Comparison of ENCODE assay signal across 1 cellular context in genomic region chr17:75896360-75897075, GRCh38.
TF ChIP-seq lines count a peak whose summit lies in the region.

A gene with protein sequence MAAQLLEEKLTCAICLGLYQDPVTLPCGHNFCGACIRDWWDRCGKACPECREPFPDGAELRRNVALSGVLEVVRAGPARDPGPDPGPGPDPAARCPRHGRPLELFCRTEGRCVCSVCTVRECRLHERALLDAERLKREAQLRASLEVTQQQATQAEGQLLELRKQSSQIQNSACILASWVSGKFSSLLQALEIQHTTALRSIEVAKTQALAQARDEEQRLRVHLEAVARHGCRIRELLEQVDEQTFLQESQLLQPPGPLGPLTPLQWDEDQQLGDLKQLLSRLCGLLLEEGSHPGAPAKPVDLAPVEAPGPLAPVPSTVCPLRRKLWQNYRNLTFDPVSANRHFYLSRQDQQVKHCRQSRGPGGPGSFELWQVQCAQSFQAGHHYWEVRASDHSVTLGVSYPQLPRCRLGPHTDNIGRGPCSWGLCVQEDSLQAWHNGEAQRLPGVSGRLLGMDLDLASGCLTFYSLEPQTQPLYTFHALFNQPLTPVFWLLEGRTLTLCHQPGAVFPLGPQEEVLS (minus strand): TSS chr17:75896951. CDS start chr17:75896937, 14 bp downstream.

TF ChIP-seq in HepG2, 621 proteins besides CTCF, POLR2A, EP300 and RAD21 (continued from another document and continues in another):
- TF ChIP-seq, protein P1, sequence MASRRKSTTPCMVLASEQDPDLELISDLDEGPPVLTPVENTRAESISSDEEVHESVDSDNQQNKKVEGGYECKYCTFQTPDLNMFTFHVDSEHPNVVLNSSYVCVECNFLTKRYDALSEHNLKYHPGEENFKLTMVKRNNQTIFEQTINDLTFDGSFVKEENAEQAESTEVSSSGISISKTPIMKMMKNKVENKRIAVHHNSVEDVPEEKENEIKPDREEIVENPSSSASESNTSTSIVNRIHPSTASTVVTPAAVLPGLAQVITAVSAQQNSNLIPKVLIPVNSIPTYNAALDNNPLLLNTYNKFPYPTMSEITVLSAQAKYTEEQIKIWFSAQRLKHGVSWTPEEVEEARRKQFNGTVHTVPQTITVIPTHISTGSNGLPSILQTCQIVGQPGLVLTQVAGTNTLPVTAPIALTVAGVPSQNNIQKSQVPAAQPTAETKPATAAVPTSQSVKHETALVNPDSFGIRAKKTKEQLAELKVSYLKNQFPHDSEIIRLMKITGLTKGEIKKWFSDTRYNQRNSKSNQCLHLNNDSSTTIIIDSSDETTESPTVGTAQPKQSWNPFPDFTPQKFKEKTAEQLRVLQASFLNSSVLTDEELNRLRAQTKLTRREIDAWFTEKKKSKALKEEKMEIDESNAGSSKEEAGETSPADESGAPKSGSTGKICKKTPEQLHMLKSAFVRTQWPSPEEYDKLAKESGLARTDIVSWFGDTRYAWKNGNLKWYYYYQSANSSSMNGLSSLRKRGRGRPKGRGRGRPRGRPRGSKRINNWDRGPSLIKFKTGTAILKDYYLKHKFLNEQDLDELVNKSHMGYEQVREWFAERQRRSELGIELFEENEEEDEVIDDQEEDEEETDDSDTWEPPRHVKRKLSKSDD (CRISPR knock-in tag; IDR thresholded peaks at IDR 0.05; ENCODE audit: low read depth), result peak; percentile 68; the same call in 1 of the 2 replicates
- TF ChIP-seq ZNF703 (CRISPR knock-in tag; IDR thresholded peaks at IDR 0.05; ENCODE audit: borderline replicate concordance) (peak; percentile 89; the same call in 1 of the 2 replicates), CCDC6 (CRISPR knock-in tag; IDR thresholded peaks at IDR 0.05) (peak; percentile 92), ZSCAN20 (CRISPR knock-in tag; IDR thresholded peaks at IDR 0.05; ENCODE audit: borderline replicate concordance) (peak; percentile 79; the same call in 1 of the 2 replicates), ZFP37 (CRISPR knock-in tag; IDR thresholded peaks at IDR 0.05; ENCODE audit: borderline replicate concordance) (no peak; the same call in 1 of the 2 replicates), TEF (CRISPR knock-in tag; IDR thresholded peaks at IDR 0.05) (peak; percentile 72; the same call in 1 of the 2 replicates), POLR2AphosphoS5 (IDR thresholded peaks at IDR 0.05; ENCODE audit: low read depth, low read length) (peak; percentile 84), ZMAT3 (CRISPR knock-in tag; conservative IDR thresholded peaks at IDR 0.05) (0 out of 2 replicates have a peak, but pooled peaks have one; percentile 39), SP5 (CRISPR knock-in tag; IDR thresholded peaks at IDR 0.05; ENCODE audit: borderline replicate concordance, low read depth) (no peak), ZC3H13 (CRISPR knock-in tag; IDR thresholded peaks at IDR 0.05) (peak; percentile 95), HOXA5 (CRISPR knock-in tag; IDR thresholded peaks at IDR 0.05) (peak; percentile 67; the same call in 1 of the 2 replicates), ZNF589 (CRISPR knock-in tag; conservative IDR thresholded peaks at IDR 0.05) (peak; percentile 86; the same call in 1 of the 2 replicates), RFX3 (CRISPR knock-in tag; IDR thresholded peaks at IDR 0.05) (no peak), FLYWCH1 (CRISPR knock-in tag; IDR thresholded peaks at IDR 0.05) (no peak), GTF2F1 (IDR thresholded peaks at IDR 0.05; ENCODE audit: low read length) (no peak), FOXC1 (CRISPR knock-in tag; IDR thresholded peaks at IDR 0.05; ENCODE audit: borderline replicate concordance) (no peak), KLF13 (CRISPR knock-in tag; IDR thresholded peaks at IDR 0.05) (no peak), ZNF18 (CRISPR knock-in tag; IDR thresholded peaks at IDR 0.05; ENCODE audit: insufficient replicate concordance) (peak; percentile 85), RARG (CRISPR knock-in tag; IDR thresholded peaks at IDR 0.05; ENCODE audit: low read depth) (peak; percentile 33; the same call in 1 of the 2 replicates), JUNB (CRISPR knock-in tag; IDR thresholded peaks at IDR 0.05; ENCODE audit: borderline replicate concordance) (no peak), ZNF605 (CRISPR knock-in tag; IDR thresholded peaks at IDR 0.05) (peak; percentile 77), ZNF225 (CRISPR knock-in tag; IDR thresholded peaks at IDR 0.05) (peak; percentile 53; the same call in 1 of the 2 replicates), DBP (CRISPR knock-in tag; IDR thresholded peaks at IDR 0.05; ENCODE audit: not compliant biosample characterization) (no peak), SIX4 (CRISPR knock-in tag; IDR thresholded peaks at IDR 0.05) (no peak), NR2F2 (IDR thresholded peaks at IDR 0.05; ENCODE audit: borderline replicate concordance, low read depth) (no peak), ZNF580 (CRISPR knock-in tag; IDR thresholded peaks at IDR 0.05; ENCODE audit: borderline replicate concordance, low read depth) (no peak), HHEX (CRISPR knock-in tag; IDR thresholded peaks at IDR 0.05) (no peak), ZNF792 (CRISPR knock-in tag; IDR thresholded peaks at IDR 0.05) (0 out of 2 replicates have a peak, but pooled peaks have one; percentile 43), ZNF337 (CRISPR knock-in tag; IDR thresholded peaks at IDR 0.05; ENCODE audit: borderline replicate concordance, low read depth) (no peak; the same call in 1 of the 2 replicates), ZNF484 (CRISPR knock-in tag; IDR thresholded peaks at IDR 0.05; ENCODE audit: borderline replicate concordance, low read depth) (no peak), ATRX (CRISPR knock-in tag; IDR thresholded peaks at IDR 0.05; ENCODE audit: borderline replicate concordance) (no peak), ZNF253 (CRISPR knock-in tag; IDR thresholded peaks at IDR 0.05; ENCODE audit: borderline replicate concordance) (0 out of 2 replicates have a peak, but pooled peaks have one; percentile 22), CREBL2 (CRISPR knock-in tag; IDR thresholded peaks at IDR 0.05; ENCODE audit: borderline replicate concordance) (peak; percentile 93; the same call in 1 of the 2 replicates), YEATS4 (CRISPR knock-in tag; IDR thresholded peaks at IDR 0.05; ENCODE audit: borderline replicate concordance) (peak; percentile 90), ARHGAP35 (CRISPR knock-in tag; IDR thresholded peaks at IDR 0.05; ENCODE audit: borderline replicate concordance) (peak; percentile 18; the same call in 1 of the 2 replicates), HOXA7 (CRISPR knock-in tag; IDR thresholded peaks at IDR 0.05) (no peak), MXD4 (CRISPR knock-in tag; IDR thresholded peaks at IDR 0.05) (peak; percentile 54; the same call in 1 of the 2 replicates), ZC3H4 (CRISPR knock-in tag; IDR thresholded peaks at IDR 0.05; ENCODE audit: borderline replicate concordance) (no peak), ZNF780A (CRISPR knock-in tag; IDR thresholded peaks at IDR 0.05) (peak; percentile 87; the same call in 1 of the 2 replicates), EZH2 (conservative IDR thresholded peaks at IDR 0.05; ENCODE audit: low read depth, low read length) (no peak), ZNF3 (CRISPR knock-in tag; IDR thresholded peaks at IDR 0.05) (no peak), SRSF9 (IDR thresholded peaks at IDR 0.05; ENCODE audit: borderline replicate concordance, insufficient read depth, low read depth, low read length, poor library complexity, severe bottlenecking) (no peak), ZNF713 (CRISPR knock-in tag; IDR thresholded peaks at IDR 0.05) (0 out of 2 replicates have a peak, but pooled peaks have one; percentile 26), ZNF431 (CRISPR knock-in tag; IDR thresholded peaks at IDR 0.05; ENCODE audit: borderline replicate concordance, low read depth) (0 out of 2 replicates have a peak, but pooled peaks have one; percentile 28), HOXA9 (CRISPR knock-in tag; IDR thresholded peaks at IDR 0.05; ENCODE audit: borderline replicate concordance) (peak; percentile 84; the same call in 1 of the 2 replicates), ZNF674 (CRISPR knock-in tag; IDR thresholded peaks at IDR 0.05; ENCODE audit: low read depth) (peak; percentile 88; the same call in 1 of the 2 replicates)
- TF ChIP-seq, protein P2, sequence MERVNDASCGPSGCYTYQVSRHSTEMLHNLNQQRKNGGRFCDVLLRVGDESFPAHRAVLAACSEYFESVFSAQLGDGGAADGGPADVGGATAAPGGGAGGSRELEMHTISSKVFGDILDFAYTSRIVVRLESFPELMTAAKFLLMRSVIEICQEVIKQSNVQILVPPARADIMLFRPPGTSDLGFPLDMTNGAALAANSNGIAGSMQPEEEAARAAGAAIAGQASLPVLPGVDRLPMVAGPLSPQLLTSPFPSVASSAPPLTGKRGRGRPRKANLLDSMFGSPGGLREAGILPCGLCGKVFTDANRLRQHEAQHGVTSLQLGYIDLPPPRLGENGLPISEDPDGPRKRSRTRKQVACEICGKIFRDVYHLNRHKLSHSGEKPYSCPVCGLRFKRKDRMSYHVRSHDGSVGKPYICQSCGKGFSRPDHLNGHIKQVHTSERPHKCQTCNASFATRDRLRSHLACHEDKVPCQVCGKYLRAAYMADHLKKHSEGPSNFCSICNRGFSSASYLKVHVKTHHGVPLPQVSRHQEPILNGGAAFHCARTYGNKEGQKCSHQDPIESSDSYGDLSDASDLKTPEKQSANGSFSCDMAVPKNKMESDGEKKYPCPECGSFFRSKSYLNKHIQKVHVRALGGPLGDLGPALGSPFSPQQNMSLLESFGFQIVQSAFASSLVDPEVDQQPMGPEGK (CRISPR knock-in tag; IDR thresholded peaks at IDR 0.05), result 0 out of 2 replicates have a peak, but pooled peaks have one; percentile 37
- TF ChIP-seq, protein P3, sequence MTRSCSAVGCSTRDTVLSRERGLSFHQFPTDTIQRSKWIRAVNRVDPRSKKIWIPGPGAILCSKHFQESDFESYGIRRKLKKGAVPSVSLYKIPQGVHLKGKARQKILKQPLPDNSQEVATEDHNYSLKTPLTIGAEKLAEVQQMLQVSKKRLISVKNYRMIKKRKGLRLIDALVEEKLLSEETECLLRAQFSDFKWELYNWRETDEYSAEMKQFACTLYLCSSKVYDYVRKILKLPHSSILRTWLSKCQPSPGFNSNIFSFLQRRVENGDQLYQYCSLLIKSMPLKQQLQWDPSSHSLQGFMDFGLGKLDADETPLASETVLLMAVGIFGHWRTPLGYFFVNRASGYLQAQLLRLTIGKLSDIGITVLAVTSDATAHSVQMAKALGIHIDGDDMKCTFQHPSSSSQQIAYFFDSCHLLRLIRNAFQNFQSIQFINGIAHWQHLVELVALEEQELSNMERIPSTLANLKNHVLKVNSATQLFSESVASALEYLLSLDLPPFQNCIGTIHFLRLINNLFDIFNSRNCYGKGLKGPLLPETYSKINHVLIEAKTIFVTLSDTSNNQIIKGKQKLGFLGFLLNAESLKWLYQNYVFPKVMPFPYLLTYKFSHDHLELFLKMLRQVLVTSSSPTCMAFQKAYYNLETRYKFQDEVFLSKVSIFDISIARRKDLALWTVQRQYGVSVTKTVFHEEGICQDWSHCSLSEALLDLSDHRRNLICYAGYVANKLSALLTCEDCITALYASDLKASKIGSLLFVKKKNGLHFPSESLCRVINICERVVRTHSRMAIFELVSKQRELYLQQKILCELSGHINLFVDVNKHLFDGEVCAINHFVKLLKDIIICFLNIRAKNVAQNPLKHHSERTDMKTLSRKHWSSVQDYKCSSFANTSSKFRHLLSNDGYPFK (CRISPR knock-in tag; IDR thresholded peaks at IDR 0.05; ENCODE audit: borderline replicate concordance), result no peak
